Comparison of ENCODE assay signal across 8 cellular contexts in genomic region chr18:50287441-50288347, GRCh38. TPM values are rescaled to one million over a fixed set of nuclear protein-coding genes. Genes with fewer than 3 reads are reported as not detected.
DNase-seq lines count a peak whose midpoint lies in the region; ATAC-seq and FAIRE-seq lines count a peak whose summit lies in the region.

Gene CXXC1 (minus strand): TSS chr18:50287692. CDS start chr18:50287589, 103 bp downstream.

- peaks cover 37% of the 10 kb centered on the region for H3K36me3 Mint-ChIP-seq in effector memory CD8-positive, alpha-beta T cell (ENCODE audit: insufficient read depth)
- peaks cover 35% of the 10 kb centered on the region for H3K36me3 Mint-ChIP-seq in memory B cell

- peak; percentile 91 for FAIRE-seq in HTR-8/SVneo (lab: Jason Lieb, UNC)

- ATAC-seq in GM21367 (IDR thresholded peaks at IDR 0.05; ENCODE audit: unreplicated experiment): peak; percentile 76
- peak; percentile 86 for ATAC-seq in effector memory CD8-positive, alpha-beta T cell (replicated peaks)
- peak; percentile 85 for ATAC-seq in memory B cell (ENCODE audit: low read depth)

- DNase-seq in Caki2 (ENCODE audit: low read depth) (peak; percentile 93), HTR-8/SVneo (ENCODE audit: insufficient read length, low spot score) (peak; percentile 81), NOMO-1 treated with DMSO at 0.1 percent for 48 hours (lab: John Stamatoyannopoulos, UW; ENCODE audit: unreplicated experiment) (peak; percentile 99), memory B cell (ENCODE audit: low spot score in 2 of 2) (peak; percentile 96 to 98)
- peak; percentile 95 to 98 for DNase-seq in activated CD8-positive, alpha-beta memory T cell treated with anti-CD3 and anti-CD28 coated beads for 4 hours (ENCODE audit: low read depth in 2 of 2)
- DNase-seq in effector memory CD8-positive, alpha-beta T cell: peak; percentile 96 to 98 (median 97)
- DNase-seq in stimulated activated CD8-positive, alpha-beta memory T cell treated with anti-CD3 and anti-CD28 coated beads, Interleukin-12 subunit alpha, Interleukin-12 subunit beta, amount 100 ng/mL, for 24 hours (ENCODE audit: extremely low read depth): peak; percentile 95

- no peaks in the 10 kb centered on the region for H3K9me3 Mint-ChIP-seq in effector memory CD8-positive, alpha-beta T cell
- H3K9me3 Mint-ChIP-seq in memory B cell: peaks cover 2% of the 10 kb centered on the region

- in situ Hi-C loops in Caki2 (cut with HindIII; ENCODE audit: low pct_unique_long_range_greater_than_20kb, low sequenced_read_pairs): no loop called here

- H3K4me1 Mint-ChIP-seq in effector memory CD8-positive, alpha-beta T cell (ENCODE audit: low read depth in 2 of 2): peaks cover 24 to 26% of the 10 kb centered on the region in 2 donors
- H3K4me1 Mint-ChIP-seq in memory B cell: peaks cover 23% of the 10 kb centered on the region

- peak within 1 kb of the TSS; percentile 74 to 94 for H3K27ac Mint-ChIP-seq in effector memory CD8-positive, alpha-beta T cell
- H3K27ac Mint-ChIP-seq in memory B cell: peak within 1 kb of the TSS; percentile 85

- H3K27me3 Mint-ChIP-seq in effector memory CD8-positive, alpha-beta T cell: no peaks in the 10 kb centered on the region
- H3K27me3 Mint-ChIP-seq in memory B cell: no peaks in the 10 kb centered on the region

- H3K4me3 Mint-ChIP-seq in effector memory CD8-positive, alpha-beta T cell: peak within 1 kb of the TSS; percentile 85 to 95
- H3K4me3 Mint-ChIP-seq in memory B cell: peak within 1 kb of the TSS; percentile 97

RNA-seq across cellular contexts. Expression of gene CXXC1, which starts in this region (rescaled TPM):
- 32.3 and 33.9 TPM in 2 replicates for total RNA-seq in Caki2 (2014; rRNA removed; shearing (Covaris generic); ENCODE audit: low replicate concordance)

Comparison
In these comparisons a context has a peak if more than half of its experiments do, and no peak if none do; other contexts are left out.
1. Peak in every context shown above with its lines: DNase-seq and ATAC-seq.